Comparison of ENCODE assay signal across 19 cellular contexts in the genomic region with DNA sequence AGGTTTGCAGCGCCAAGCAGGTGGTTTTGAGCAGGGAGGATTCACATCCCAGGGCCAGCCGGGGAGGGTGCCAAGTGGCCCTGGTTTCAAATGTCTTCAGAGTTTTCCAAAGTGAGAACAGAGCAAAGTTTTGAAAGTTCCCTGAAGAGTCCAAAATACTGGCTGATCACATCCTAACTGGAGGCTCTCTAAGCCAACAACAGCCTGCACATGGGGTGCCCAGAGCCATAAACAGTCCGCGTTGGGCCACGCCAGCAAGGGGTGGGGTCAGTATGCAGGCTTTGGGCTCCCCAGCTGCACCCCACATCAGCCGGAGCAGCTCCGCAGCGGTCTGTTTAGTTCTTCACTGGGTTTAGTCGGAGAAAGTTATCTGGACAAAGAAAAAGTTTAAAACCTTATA.
"Had no signal": no experiment of that assay in that cellular context is flagged by ENCODE, and none has a peak within 500 bp of the region (broad histone marks: within the 10 kb centered on the region; RNA-seq: fewer than 3 reads in every experiment).

No MANE protein-coding gene starts in this region.

- H3K27ac ChIP-seq: HL-60 had no signal

- H3K9me3 ChIP-seq: SK-N-SH had no signal

- H3K9ac ChIP-seq: SK-N-SH had no signal

- H3K4me2 ChIP-seq: SK-N-SH had no signal

- DNase-seq: KBM-7, MV-4-11, NCI-H1048, NCI-H1105, NCI-H1417, NCI-H1436 treated with DMSO at 0.1 percent for 48 hours, NCI-H1694, NCI-H187 treated with DMSO at 0.1 percent for 48 hours, NCI-H2029 treated with DMSO at 0.1 percent for 48 hours, NCI-H2107, NCI-H226, NCI-H446, NCI-H510A, NCI-H69, NCI-H774, RPMI8226, SHP77, SK-N-SH had no signal
